20 cellular contexts compared by ENCODE assay signal in the genomic region with DNA sequence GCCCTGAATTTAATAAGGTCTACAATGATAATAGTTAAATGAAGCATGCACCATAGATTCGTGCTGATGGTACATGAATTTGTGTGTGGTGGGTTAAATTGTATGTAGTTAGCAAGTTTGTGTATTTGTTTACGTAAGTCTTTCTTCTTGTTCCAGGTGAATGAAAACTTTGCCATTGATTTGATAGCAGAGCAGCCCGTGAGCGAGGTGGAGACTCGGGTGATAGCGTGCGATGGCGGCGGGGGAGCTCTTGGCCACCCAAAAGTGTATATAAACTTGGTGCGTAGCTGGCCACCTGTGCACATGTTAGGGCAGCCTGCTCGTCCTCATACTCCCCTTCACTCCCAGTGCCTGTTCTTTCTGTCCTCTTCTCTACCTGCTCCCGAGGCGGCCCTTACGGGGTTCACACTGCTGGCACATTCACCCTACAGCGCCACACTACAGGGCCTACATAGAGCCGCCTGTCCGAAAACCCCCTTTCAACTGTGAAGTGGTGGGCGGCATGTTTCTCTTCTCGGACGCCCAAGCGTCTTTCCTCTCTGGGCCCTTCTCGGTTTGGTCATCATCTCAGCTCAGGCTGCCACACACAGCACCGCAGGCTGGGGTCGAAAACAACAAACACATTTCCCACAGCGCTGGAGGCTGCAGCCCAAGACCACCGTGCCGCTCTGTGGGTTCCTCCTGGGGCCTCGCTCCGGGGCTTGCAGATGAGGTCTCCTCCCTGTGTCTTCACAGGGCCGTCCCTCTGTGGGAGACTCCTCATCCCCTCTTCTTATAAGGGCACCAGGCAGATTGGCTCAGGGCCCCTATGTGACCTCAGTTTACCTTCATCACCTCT.
"Had no signal": no experiment of that assay in that cellular context is flagged by ENCODE, and none has a peak within 500 bp of the region (broad histone marks: within the 10 kb centered on the region; RNA-seq: fewer than 3 reads in every experiment).

No MANE protein-coding gene starts in this region.

- H3K27me3 Mint-ChIP-seq: activated naive CD4-positive, alpha-beta T cell treated with anti-CD3 and anti-CD28 coated beads, Interleukin-2, amount 50 U/mL, for 24 hours; naive B cell had no signal

- ATAC-seq: esophagus mucosa, left ventricle myocardium superior, SK-N-SH treated with all-trans-retinoic acid at 6 μM for 48 hours had no signal

- DNase-seq: activated CD8-positive, alpha-beta memory T cell treated with anti-CD3 and anti-CD28 coated beads for 24 hours; activated CD8-positive, alpha-beta memory T cell treated with anti-CD3 and anti-CD28 coated beads, Interleukin-2, amount 50 U/mL, for 4 hours; activated gamma-delta T cell treated with Interleukin-2 at 50 U/mL for 16 hours; activated T-cell treated with anti-CD3 and anti-CD28 coated beads, Interleukin-2, amount 50 U/mL, for 48 hours; adrenal gland; central memory CD4-positive, alpha-beta T cell; effector memory CD4-positive, alpha-beta T cell; hypothalamus; left ventricle myocardium superior; mesenchymal stem cell; naive B cell; stimulated activated CD4-positive, alpha-beta T cell treated with anti-CD3 and anti-CD28 coated beads, Interleukin-4, amount 100 ng/mL, for 24 hours; testis; trophoblast cell had no signal

- H3K9me3 Mint-ChIP-seq: activated naive CD4-positive, alpha-beta T cell treated with anti-CD3 and anti-CD28 coated beads, Interleukin-2, amount 50 U/mL, for 24 hours; naive B cell; T-helper 2 cell treated with Interferon-gamma antibody and Interleukin-4, amounts not matched to agents 5 μg/mL and 100 μg/mL, for 36 hours had no signal

- H3K9me3 ChIP-seq: adrenal gland, ascending aorta, prostate gland, testis had no signal

- H3K27ac Mint-ChIP-seq: activated naive CD4-positive, alpha-beta T cell treated with anti-CD3 and anti-CD28 coated beads, Interleukin-2, amount 50 U/mL, for 24 hours; T-helper 2 cell treated with Interferon-gamma antibody and Interleukin-4, amounts not matched to agents 5 μg/mL and 100 μg/mL, for 36 hours had no signal

- H3K4me3 Mint-ChIP-seq: activated naive CD4-positive, alpha-beta T cell treated with anti-CD3 and anti-CD28 coated beads, Interleukin-2, amount 50 U/mL, for 24 hours; naive B cell; T-helper 2 cell treated with Interferon-gamma antibody and Interleukin-4, amounts not matched to agents 5 μg/mL and 100 μg/mL, for 36 hours had no signal
